In the genomic region with DNA sequence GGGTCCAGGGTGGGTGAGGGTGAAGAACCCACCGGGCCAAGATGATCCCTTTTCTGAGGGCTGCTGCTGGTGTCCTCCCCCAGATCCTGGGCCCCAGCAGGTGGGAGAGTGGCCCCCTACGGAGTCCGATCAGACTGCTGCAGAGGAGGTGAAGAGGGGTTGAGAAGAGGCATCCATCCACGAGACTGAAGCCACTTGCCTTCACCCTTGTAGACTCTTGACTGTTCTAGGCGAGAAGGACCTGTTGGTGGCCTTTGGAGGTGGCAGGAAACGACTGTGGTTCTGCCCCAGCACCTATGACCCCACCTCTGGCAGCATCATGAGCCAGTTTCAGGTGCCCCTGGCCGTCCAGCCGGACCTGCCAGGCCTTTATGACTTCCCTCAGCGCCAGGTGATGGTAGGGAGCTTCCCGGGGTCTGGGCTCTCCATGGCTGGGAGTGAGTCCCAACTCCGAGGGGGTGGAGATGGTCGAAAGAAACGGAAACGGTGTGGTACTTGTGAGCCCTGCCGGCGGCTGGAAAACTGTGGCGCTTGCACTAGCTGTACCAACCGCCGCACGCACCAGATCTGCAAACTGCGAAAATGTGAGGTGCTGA, we compare ENCODE assay signal across 8 cellular contexts.
A peak's percentile ranks its signal among the peaks of the same experiment; 100 is the strongest.
DNase-seq lines count a peak whose midpoint lies in the region; ATAC-seq and TF ChIP-seq lines count a peak whose summit lies in the region.

No MANE protein-coding gene starts in this region.

- DNase-seq in epithelial cell of prostate (ENCODE audit: low read depth, low spot score) (no peak), skeletal muscle cell (ENCODE audit: low read depth) (no peak), dedifferentiated amniotic fluid mesenchymal stem cell (ENCODE audit: extremely low spot score) (no peak), COR-L47 (lab: John Stamatoyannopoulos, UW) (no peak)

- peak overlapping the region; percentile 58 for H3K4me3 ChIP-seq in skeletal muscle cell (ENCODE audit: low read depth, low read length)

- ATAC-seq in GM21723 (IDR thresholded peaks at IDR 0.05; ENCODE audit: unreplicated experiment), result peak; percentile 1
- no peak for ATAC-seq in GM21528 (IDR thresholded peaks at IDR 0.05; ENCODE audit: low FRiP score, unreplicated experiment)
- ATAC-seq in HG02678 (IDR thresholded peaks at IDR 0.05; ENCODE audit: unreplicated experiment), result no peak

- H3K27ac ChIP-seq in VCaP, result peak overlapping the region; percentile 100
- H3K27ac ChIP-seq in epithelial cell of prostate, result peak overlapping the region; percentile 100

- TF ChIP-seq CTCF in VCaP (conservative IDR thresholded peaks at IDR 0.05), result no peak
